1 cellular context compared by ENCODE assay signal in the genomic region with DNA sequence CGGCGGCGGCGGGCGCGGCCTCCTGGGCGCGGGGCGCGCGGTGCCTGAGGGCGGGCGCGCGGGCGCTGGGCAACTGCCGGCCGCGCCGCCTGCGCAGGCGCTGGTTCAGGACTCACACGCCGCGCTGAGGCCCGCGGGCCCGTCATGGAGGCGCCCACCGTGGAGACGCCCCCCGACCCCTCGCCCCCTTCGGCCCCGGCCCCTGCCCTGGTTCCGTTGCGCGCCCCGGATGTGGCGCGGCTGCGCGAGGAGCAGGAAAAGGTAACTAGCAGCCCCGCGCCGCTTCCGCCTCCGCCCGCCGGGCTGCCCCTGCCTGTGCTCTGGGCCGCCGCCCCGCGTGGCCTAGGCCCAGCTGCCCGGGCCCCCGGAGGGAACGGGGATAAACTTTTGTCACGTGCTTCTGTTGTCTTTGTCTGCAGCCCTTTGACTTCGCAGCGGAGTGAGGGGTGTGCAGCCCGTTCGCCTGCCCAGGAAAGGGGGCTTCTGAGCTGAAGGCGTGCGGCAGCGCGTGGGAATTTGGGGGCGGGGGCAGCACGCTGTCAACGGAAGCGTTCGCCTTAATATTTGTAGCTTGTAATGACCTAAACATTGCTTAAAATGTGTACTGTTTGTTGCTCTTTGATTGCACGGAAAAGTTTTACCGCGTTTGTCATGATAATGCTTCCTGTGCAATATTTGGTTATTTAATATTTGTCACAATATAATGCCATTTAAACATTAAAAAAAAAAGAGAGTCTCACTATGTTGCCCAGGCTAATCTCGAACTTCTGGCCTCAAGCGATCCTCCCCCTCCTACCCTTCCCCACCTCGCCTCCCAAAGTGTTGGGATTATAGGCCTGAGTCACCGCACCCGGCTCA.
TF ChIP-seq lines count a peak whose summit lies in the region.

No MANE protein-coding gene starts in this region.

TF ChIP-seq in K562, 482 proteins besides CTCF, POLR2A, EP300 and RAD21 (continued from another document and continues in another):
- no peak for TF ChIP-seq POU5F1 (IDR thresholded peaks at IDR 0.05; ENCODE audit: borderline replicate concordance, low read depth, low read length, partially characterized antibody)
- TF ChIP-seq NFIX (CRISPR knock-in tag; IDR thresholded peaks at IDR 0.05; ENCODE audit: low read depth) = no peak
- TF ChIP-seq, protein P1, sequence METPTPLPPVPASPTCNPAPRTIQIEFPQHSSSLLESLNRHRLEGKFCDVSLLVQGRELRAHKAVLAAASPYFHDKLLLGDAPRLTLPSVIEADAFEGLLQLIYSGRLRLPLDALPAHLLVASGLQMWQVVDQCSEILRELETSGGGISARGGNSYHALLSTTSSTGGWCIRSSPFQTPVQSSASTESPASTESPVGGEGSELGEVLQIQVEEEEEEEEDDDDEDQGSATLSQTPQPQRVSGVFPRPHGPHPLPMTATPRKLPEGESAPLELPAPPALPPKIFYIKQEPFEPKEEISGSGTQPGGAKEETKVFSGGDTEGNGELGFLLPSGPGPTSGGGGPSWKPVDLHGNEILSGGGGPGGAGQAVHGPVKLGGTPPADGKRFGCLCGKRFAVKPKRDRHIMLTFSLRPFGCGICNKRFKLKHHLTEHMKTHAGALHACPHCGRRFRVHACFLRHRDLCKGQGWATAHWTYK (CRISPR knock-in tag; IDR thresholded peaks at IDR 0.05) = no peak
- no peak for TF ChIP-seq ERF (CRISPR knock-in tag; IDR thresholded peaks at IDR 0.05)
- TF ChIP-seq CBX1 (IDR thresholded peaks at IDR 0.05; ENCODE audit: low read depth) = 0 out of 2 replicates have a peak, but pooled peaks have one; percentile 11
- TF ChIP-seq, protein P2, sequence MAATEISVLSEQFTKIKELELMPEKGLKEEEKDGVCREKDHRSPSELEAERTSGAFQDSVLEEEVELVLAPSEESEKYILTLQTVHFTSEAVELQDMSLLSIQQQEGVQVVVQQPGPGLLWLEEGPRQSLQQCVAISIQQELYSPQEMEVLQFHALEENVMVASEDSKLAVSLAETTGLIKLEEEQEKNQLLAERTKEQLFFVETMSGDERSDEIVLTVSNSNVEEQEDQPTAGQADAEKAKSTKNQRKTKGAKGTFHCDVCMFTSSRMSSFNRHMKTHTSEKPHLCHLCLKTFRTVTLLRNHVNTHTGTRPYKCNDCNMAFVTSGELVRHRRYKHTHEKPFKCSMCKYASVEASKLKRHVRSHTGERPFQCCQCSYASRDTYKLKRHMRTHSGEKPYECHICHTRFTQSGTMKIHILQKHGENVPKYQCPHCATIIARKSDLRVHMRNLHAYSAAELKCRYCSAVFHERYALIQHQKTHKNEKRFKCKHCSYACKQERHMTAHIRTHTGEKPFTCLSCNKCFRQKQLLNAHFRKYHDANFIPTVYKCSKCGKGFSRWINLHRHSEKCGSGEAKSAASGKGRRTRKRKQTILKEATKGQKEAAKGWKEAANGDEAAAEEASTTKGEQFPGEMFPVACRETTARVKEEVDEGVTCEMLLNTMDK (IDR thresholded peaks at IDR 0.05; ENCODE audit: borderline replicate concordance, insufficient read depth, low read depth, low read length, poor library complexity, severe bottlenecking) = no peak
- TF ChIP-seq, protein P3, sequence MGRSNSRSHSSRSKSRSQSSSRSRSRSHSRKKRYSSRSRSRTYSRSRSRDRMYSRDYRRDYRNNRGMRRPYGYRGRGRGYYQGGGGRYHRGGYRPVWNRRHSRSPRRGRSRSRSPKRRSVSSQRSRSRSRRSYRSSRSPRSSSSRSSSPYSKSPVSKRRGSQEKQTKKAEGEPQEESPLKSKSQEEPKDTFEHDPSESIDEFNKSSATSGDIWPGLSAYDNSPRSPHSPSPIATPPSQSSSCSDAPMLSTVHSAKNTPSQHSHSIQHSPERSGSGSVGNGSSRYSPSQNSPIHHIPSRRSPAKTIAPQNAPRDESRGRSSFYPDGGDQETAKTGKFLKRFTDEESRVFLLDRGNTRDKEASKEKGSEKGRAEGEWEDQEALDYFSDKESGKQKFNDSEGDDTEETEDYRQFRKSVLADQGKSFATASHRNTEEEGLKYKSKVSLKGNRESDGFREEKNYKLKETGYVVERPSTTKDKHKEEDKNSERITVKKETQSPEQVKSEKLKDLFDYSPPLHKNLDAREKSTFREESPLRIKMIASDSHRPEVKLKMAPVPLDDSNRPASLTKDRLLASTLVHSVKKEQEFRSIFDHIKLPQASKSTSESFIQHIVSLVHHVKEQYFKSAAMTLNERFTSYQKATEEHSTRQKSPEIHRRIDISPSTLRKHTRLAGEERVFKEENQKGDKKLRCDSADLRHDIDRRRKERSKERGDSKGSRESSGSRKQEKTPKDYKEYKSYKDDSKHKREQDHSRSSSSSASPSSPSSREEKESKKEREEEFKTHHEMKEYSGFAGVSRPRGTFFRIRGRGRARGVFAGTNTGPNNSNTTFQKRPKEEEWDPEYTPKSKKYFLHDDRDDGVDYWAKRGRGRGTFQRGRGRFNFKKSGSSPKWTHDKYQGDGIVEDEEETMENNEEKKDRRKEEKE (IDR thresholded peaks at IDR 0.05; ENCODE audit: borderline replicate concordance in 1 of 2, control insufficient read depth in 1 of 2, low read depth in 2 of 2, low read length in 1 of 2) = no peak
- TF ChIP-seq ASH1L (IDR thresholded peaks at IDR 0.05; ENCODE audit: borderline replicate concordance, low read depth, partially characterized antibody) = no peak
- TF ChIP-seq PCBP2 (IDR thresholded peaks at IDR 0.05; ENCODE audit: low read depth, low read length, poor library complexity, severe bottlenecking) = no peak
- TF ChIP-seq, protein P4, sequence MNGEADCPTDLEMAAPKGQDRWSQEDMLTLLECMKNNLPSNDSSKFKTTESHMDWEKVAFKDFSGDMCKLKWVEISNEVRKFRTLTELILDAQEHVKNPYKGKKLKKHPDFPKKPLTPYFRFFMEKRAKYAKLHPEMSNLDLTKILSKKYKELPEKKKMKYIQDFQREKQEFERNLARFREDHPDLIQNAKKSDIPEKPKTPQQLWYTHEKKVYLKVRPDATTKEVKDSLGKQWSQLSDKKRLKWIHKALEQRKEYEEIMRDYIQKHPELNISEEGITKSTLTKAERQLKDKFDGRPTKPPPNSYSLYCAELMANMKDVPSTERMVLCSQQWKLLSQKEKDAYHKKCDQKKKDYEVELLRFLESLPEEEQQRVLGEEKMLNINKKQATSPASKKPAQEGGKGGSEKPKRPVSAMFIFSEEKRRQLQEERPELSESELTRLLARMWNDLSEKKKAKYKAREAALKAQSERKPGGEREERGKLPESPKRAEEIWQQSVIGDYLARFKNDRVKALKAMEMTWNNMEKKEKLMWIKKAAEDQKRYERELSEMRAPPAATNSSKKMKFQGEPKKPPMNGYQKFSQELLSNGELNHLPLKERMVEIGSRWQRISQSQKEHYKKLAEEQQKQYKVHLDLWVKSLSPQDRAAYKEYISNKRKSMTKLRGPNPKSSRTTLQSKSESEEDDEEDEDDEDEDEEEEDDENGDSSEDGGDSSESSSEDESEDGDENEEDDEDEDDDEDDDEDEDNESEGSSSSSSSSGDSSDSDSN (IDR thresholded peaks at IDR 0.05; ENCODE audit: borderline replicate concordance in 1 of 2, low read depth in 2 of 2, low read length in 2 of 2) = peak; percentile 34 to 70; a peak in 1 of 4 replicates
- no peak for TF ChIP-seq STAT5A (IDR thresholded peaks at IDR 0.05; ENCODE audit: borderline replicate concordance, low read length)
- TF ChIP-seq EWSR1 (IDR thresholded peaks at IDR 0.05; ENCODE audit: borderline replicate concordance, low read depth, partially characterized antibody) = no peak
- TF ChIP-seq CHD4 (IDR thresholded peaks at IDR 0.05; ENCODE audit: insufficient read depth, insufficient replicate concordance, low read depth, low read length, poor library complexity, severe bottlenecking) = peak; percentile 49
- TF ChIP-seq CREB1 (IDR thresholded peaks at IDR 0.05) = no peak
- TF ChIP-seq CREB1 (CRISPR knock-in tag; IDR thresholded peaks at IDR 0.05) = no peak
- TF ChIP-seq, protein P5, sequence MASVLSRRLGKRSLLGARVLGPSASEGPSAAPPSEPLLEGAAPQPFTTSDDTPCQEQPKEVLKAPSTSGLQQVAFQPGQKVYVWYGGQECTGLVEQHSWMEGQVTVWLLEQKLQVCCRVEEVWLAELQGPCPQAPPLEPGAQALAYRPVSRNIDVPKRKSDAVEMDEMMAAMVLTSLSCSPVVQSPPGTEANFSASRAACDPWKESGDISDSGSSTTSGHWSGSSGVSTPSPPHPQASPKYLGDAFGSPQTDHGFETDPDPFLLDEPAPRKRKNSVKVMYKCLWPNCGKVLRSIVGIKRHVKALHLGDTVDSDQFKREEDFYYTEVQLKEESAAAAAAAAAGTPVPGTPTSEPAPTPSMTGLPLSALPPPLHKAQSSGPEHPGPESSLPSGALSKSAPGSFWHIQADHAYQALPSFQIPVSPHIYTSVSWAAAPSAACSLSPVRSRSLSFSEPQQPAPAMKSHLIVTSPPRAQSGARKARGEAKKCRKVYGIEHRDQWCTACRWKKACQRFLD (CRISPR knock-in tag; IDR thresholded peaks at IDR 0.05) = no peak
- TF ChIP-seq ZNF175 (CRISPR knock-in tag; IDR thresholded peaks at IDR 0.05; ENCODE audit: low read depth) = no peak
- no peak; the same call in 1 of the 2 replicates for TF ChIP-seq FOXP1 (CRISPR knock-in tag; IDR thresholded peaks at IDR 0.05)
- no peak for TF ChIP-seq ARNT (IDR thresholded peaks at IDR 0.05)
- no peak for TF ChIP-seq SOX6 (IDR thresholded peaks at IDR 0.05)
- TF ChIP-seq, protein P6, sequence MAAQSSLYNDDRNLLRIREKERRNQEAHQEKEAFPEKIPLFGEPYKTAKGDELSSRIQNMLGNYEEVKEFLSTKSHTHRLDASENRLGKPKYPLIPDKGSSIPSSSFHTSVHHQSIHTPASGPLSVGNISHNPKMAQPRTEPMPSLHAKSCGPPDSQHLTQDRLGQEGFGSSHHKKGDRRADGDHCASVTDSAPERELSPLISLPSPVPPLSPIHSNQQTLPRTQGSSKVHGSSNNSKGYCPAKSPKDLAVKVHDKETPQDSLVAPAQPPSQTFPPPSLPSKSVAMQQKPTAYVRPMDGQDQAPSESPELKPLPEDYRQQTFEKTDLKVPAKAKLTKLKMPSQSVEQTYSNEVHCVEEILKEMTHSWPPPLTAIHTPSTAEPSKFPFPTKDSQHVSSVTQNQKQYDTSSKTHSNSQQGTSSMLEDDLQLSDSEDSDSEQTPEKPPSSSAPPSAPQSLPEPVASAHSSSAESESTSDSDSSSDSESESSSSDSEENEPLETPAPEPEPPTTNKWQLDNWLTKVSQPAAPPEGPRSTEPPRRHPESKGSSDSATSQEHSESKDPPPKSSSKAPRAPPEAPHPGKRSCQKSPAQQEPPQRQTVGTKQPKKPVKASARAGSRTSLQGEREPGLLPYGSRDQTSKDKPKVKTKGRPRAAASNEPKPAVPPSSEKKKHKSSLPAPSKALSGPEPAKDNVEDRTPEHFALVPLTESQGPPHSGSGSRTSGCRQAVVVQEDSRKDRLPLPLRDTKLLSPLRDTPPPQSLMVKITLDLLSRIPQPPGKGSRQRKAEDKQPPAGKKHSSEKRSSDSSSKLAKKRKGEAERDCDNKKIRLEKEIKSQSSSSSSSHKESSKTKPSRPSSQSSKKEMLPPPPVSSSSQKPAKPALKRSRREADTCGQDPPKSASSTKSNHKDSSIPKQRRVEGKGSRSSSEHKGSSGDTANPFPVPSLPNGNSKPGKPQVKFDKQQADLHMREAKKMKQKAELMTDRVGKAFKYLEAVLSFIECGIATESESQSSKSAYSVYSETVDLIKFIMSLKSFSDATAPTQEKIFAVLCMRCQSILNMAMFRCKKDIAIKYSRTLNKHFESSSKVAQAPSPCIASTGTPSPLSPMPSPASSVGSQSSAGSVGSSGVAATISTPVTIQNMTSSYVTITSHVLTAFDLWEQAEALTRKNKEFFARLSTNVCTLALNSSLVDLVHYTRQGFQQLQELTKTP (IDR thresholded peaks at IDR 0.05; ENCODE audit: low read depth in 1 of 2, partially characterized antibody in 2 of 2) = peak in 1 of 2 experiments; percentile 21
- TF ChIP-seq ETV6 (IDR thresholded peaks at IDR 0.05; ENCODE audit: borderline replicate concordance in 1 of 2, low read depth in 2 of 2, low read length in 1 of 2) = no peak
- no peak for TF ChIP-seq ETV6 (CRISPR knock-in tag; IDR thresholded peaks at IDR 0.05; ENCODE audit: borderline replicate concordance)
- no peak for TF ChIP-seq ARID2 (IDR thresholded peaks at IDR 0.05)
- TF ChIP-seq TBP (optimal IDR thresholded peaks at IDR 0.05; ENCODE audit: low read depth, low read length) = no peak
- no peak for TF ChIP-seq ZNF584 (CRISPR knock-in tag; IDR thresholded peaks at IDR 0.05; ENCODE audit: low read depth)
- TF ChIP-seq, protein P7, sequence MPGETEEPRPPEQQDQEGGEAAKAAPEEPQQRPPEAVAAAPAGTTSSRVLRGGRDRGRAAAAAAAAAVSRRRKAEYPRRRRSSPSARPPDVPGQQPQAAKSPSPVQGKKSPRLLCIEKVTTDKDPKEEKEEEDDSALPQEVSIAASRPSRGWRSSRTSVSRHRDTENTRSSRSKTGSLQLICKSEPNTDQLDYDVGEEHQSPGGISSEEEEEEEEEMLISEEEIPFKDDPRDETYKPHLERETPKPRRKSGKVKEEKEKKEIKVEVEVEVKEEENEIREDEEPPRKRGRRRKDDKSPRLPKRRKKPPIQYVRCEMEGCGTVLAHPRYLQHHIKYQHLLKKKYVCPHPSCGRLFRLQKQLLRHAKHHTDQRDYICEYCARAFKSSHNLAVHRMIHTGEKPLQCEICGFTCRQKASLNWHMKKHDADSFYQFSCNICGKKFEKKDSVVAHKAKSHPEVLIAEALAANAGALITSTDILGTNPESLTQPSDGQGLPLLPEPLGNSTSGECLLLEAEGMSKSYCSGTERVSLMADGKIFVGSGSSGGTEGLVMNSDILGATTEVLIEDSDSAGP (CRISPR knock-in tag; IDR thresholded peaks at IDR 0.05) = no peak
- TF ChIP-seq ZNF644 (tag; IDR thresholded peaks at IDR 0.05; ENCODE audit: low read depth) = no peak
- TF ChIP-seq ZC3H8 (IDR thresholded peaks at IDR 0.05) = no peak
